8 cellular contexts compared by ENCODE assay signal in the genomic region with DNA sequence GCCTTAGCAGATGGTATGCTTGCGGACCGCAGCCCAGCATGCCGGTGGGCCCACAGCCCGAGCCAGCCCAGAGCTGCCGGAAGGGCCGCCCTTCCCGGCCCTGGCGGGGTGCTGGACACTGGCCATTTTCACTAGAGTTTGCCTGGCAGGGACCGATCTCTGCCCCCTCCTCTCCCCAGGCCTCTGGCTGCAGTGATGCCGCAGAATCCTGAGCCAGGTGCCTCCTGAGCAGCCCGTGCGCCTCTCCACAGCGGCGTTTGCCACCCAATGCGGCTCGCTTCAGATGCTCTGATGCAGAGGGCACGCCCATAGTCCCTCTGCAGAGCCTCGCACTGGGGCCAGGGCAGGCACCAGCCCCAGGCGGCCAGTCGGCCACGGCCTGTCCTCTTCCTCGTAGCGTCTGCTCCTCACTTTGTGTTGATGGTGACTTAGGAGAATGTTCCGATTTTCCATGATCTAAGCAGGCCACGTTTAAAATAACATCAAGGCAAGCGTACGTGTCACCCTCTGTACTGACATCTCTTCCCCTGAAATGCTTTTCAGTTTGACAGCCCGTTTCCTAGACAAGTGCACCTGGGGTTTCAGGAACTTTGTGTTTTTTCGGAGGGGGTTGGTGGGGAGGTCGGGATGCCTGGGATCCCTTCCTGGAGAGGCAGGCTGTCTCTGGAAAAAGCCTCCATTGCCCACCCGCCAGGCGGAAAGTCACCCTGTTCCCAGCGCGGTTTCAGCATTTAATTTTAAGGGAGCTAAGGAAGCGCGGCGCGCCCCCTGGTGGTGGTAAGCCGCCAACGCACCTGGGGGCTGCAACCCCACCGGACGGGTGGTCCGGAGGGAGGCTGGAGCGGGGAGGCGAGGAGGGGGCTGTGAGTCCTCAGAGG. TPM values are rescaled to one million over a fixed set of nuclear protein-coding genes. Genes with fewer than 3 reads are reported as not detected.
A peak's percentile ranks its signal among the peaks of the same experiment; 100 is the strongest.
DNase-seq lines count a peak whose midpoint lies in the region; ATAC-seq and TF ChIP-seq lines count a peak whose summit lies in the region.

No MANE protein-coding gene starts in this region.

- DNase-seq in CMK (ENCODE audit: low read depth), result peak; percentile 30
- DNase-seq in SK-N-DZ (ENCODE audit: low spot score), result peak; percentile 76
- DNase-seq in Right ventricle myocardium superior, result peak; percentile 85
- peak; percentile 74 to 75 for DNase-seq in uterus

- peak; percentile 74 for ATAC-seq in Right ventricle myocardium superior (ENCODE audit: poor library complexity)
- ATAC-seq in HG03520 (IDR thresholded peaks at IDR 0.05; ENCODE audit: unreplicated experiment), result no peak

- peaks cover 19% of the 10 kb centered on the region for H3K36me3 ChIP-seq in HUES48 (ENCODE audit: control insufficient read depth, insufficient read depth, low read length)
- no peaks in the 10 kb centered on the region for H3K36me3 ChIP-seq in rectal smooth muscle tissue (ENCODE audit: control insufficient read depth, insufficient read depth, low read length)
- H3K36me3 ChIP-seq in uterus, result no peaks in the 10 kb centered on the region

- H3K4me1 ChIP-seq in HUES48 (ENCODE audit: control insufficient read depth, insufficient read depth, low read length) (peaks cover 1% of the 10 kb centered on the region; the same call in 1 of the 2 replicates), rectal smooth muscle tissue (ENCODE audit: control insufficient read depth, insufficient read depth, low read length) (peaks cover 29% of the 10 kb centered on the region), uterus (peaks cover 0 to 7% of the 10 kb centered on the region in 2 donors)

- H3K4me3 ChIP-seq in HUES48 (ENCODE audit: low read depth, low read length) (no peak overlapping the region), rectal smooth muscle tissue (ENCODE audit: low read length) (peak overlapping the region; percentile 2), uterus (no peak overlapping the region)

- H3K9me3 ChIP-seq in HUES48 (ENCODE audit: control insufficient read depth, insufficient read depth, low read length) (no peaks in the 10 kb centered on the region), uterus (no peaks in the 10 kb centered on the region)

- H3K4me1 Mint-ChIP-seq in activated naive CD4-positive, alpha-beta T cell treated with anti-CD3 and anti-CD28 coated beads, Interleukin-2, amount 50 U/mL, for 24 hours, result peaks cover 20% of the 10 kb centered on the region

- H3K36me3 Mint-ChIP-seq in activated naive CD4-positive, alpha-beta T cell treated with anti-CD3 and anti-CD28 coated beads, Interleukin-2, amount 50 U/mL, for 24 hours, result peaks cover 3% of the 10 kb centered on the region

- peak; percentile 93 to 100 (median 98) for TF ChIP-seq CTCF in uterus (IDR thresholded peaks at IDR 0.05)

- H3K27me3 Mint-ChIP-seq in activated naive CD4-positive, alpha-beta T cell treated with anti-CD3 and anti-CD28 coated beads, Interleukin-2, amount 50 U/mL, for 24 hours, result no peaks in the 10 kb centered on the region

- H3K27ac Mint-ChIP-seq in activated naive CD4-positive, alpha-beta T cell treated with anti-CD3 and anti-CD28 coated beads, Interleukin-2, amount 50 U/mL, for 24 hours, result no peak overlapping the region

- peak overlapping the region; percentile 36 for H3K4me3 Mint-ChIP-seq in activated naive CD4-positive, alpha-beta T cell treated with anti-CD3 and anti-CD28 coated beads, Interleukin-2, amount 50 U/mL, for 24 hours

- H3K27ac ChIP-seq in HUES48 (ENCODE audit: low read depth, low read length) (peak overlapping the region; percentile 5), rectal smooth muscle tissue (ENCODE audit: low read depth, low read length) (peak overlapping the region; percentile 80), uterus (peak overlapping the region; percentile 52 to 66)

- intact Hi-C loops in Right ventricle myocardium superior (cut with DNase I) (loop anchor here (2.0 kb wide), 1 partner anchor 129 kb away; no protein-coding TSS in a partner anchor), uterus (cut with DNase I; ENCODE audit: low total_unique reads) (loop anchor here (5.0 to 10.0 kb wide), 2 partner anchors 128 to 351 kb away; no protein-coding TSS in a partner anchor)

- H3K27me3 ChIP-seq in HUES48 (ENCODE audit: control insufficient read depth, insufficient read depth, low read length) (no peaks in the 10 kb centered on the region), rectal smooth muscle tissue (ENCODE audit: control insufficient read depth, insufficient read depth, low read length) (no peaks in the 10 kb centered on the region), uterus (no peaks in the 10 kb centered on the region)

- no peak overlapping the region for H3K9ac ChIP-seq in HUES48 (ENCODE audit: low read depth, low read length)
- no peak overlapping the region for H3K9ac ChIP-seq in rectal smooth muscle tissue (ENCODE audit: low read length)

- no peak for TF ChIP-seq POLR2A in uterus (IDR thresholded peaks at IDR 0.05)

- no peaks in the 10 kb centered on the region for H3K9me3 Mint-ChIP-seq in activated naive CD4-positive, alpha-beta T cell treated with anti-CD3 and anti-CD28 coated beads, Interleukin-2, amount 50 U/mL, for 24 hours

RNA-seq across cellular contexts. Expression of a gene that starts 29.8 kb away (rescaled TPM):
- polyA plus RNA-seq in SK-N-DZ (2014; cell fraction: cytosol; rRNA removed), result 9.8 and 11.5 TPM in 2 replicates
- polyA plus RNA-seq in SK-N-DZ (2014; cell fraction: nucleus; rRNA removed), result 86.4 and 102 TPM in 2 replicates
- total RNA-seq in Right ventricle myocardium superior (5.2 TPM), uterus (10 to 100 TPM in 3 of 4 donors, 1 to 10 TPM in 1; 1.8 to 46.7 (median 24.4) TPM)

Comparison
In these comparisons a context has a peak if more than half of its experiments do, and no peak if none do; other contexts are left out.
1. DNase-seq: peak in every context shown above with its lines; median percentile 85 in Right ventricle myocardium superior; 76 in SK-N-DZ; 74 in uterus; 30 in CMK.
2. H3K27ac ChIP-seq: peak in every context shown above with its lines; median percentile 80 in rectal smooth muscle tissue; 59 in uterus; 5 in HUES48.